In genomic region chr15:56245871-56246814, GRCh38 we compare ENCODE assay signal across 8 cellular contexts. TPM values are rescaled to one million over a fixed set of nuclear protein-coding genes. Genes with fewer than 3 reads are reported as not detected.
DNase-seq lines count a peak whose midpoint lies in the region; ATAC-seq and TF ChIP-seq lines count a peak whose summit lies in the region.

No MANE protein-coding gene starts in this region.

- POLR2A ChIA-PET in OCI-LY7 (lab: Charles Lee): interaction anchor here (0.7 to 1.3 kb wide), 6 partner anchors 39 to 1049 kb away, joined by 3 to 4 read pairs (median 3); no protein-coding TSS in a partner anchor

- no TSS peak for BruUV-seq in OCI-LY7 (replicated peaks; lab: Mats Ljungman, UMichigan)

- H3K4me1 Mint-ChIP-seq in IgD-negative memory B cell (peaks cover 18 to 29% (median 25%) of the 10 kb centered on the region in 3 donors), naive B cell (peaks cover 21 to 34% (median 23%) of the 10 kb centered on the region in 3 donors)

- TF ChIP-seq CTCF in OCI-LY7 (conservative IDR thresholded peaks at IDR 0.05; ENCODE audit: low read length): peak; percentile 100
- peak; percentile 98 to 99 (median 98) for TF ChIP-seq CTCF in esophagus muscularis mucosa (IDR thresholded peaks at IDR 0.05)

- 10% methylated on average over 12 of the region's 15 CpGs for WGBS in esophagus muscularis mucosa

- no peaks in the 10 kb centered on the region for H3K36me3 Mint-ChIP-seq in IgD-negative memory B cell
- H3K36me3 Mint-ChIP-seq in naive B cell: no peaks in the 10 kb centered on the region

- CTCF ChIA-PET in OCI-LY7 (lab: Charles Lee; ENCODE audit: unreplicated experiment): no interaction called here

- H3K79me2 ChIP-seq in OCI-LY7 (ENCODE audit: insufficient read depth, low read depth, low read length): peaks cover 22% of the 10 kb centered on the region

- peaks cover 26% of the 10 kb centered on the region for H3K4me1 ChIP-seq in OCI-LY7 (ENCODE audit: insufficient read depth, low read length, poor library complexity, severe bottlenecking)
- peaks cover 24 to 42% (median 36%) of the 10 kb centered on the region in 4 donors for H3K4me1 ChIP-seq in esophagus muscularis mucosa

- H4K20me1 ChIP-seq in OCI-LY7 (ENCODE audit: insufficient read depth, low read length): 0 out of 2 replicates have a peak, but pooled peaks cover 3% of the 10 kb centered on the region

- H3K9me3 Mint-ChIP-seq in IgD-negative memory B cell (no peaks in the 10 kb centered on the region), naive B cell (no peaks in the 10 kb centered on the region)

- no peaks in the 10 kb centered on the region for H3K27me3 ChIP-seq in esophagus muscularis mucosa

- H3K27me3 Mint-ChIP-seq in IgD-negative memory B cell (no peaks in the 10 kb centered on the region), naive B cell (no peaks in the 10 kb centered on the region)

- no peak for TF ChIP-seq EP300 in esophagus muscularis mucosa (IDR thresholded peaks at IDR 0.05)

- peak overlapping the region; percentile 76 for H3K27ac ChIP-seq in OCI-LY7 (ENCODE audit: low read depth, low read length, poor library complexity, severe bottlenecking)
- peak overlapping the region; percentile 47 to 87 (median 64) for H3K27ac ChIP-seq in esophagus muscularis mucosa (replicated peaks in 1 of 4)

- H3K4me3 ChIP-seq in OCI-LY7 (ENCODE audit: low read depth, low read length, poor library complexity, severe bottlenecking) (peak overlapping the region; percentile 88), esophagus muscularis mucosa (peak overlapping the region; percentile 32 to 51 (median 39))

- TF ChIP-seq POLR2A in esophagus muscularis mucosa (IDR thresholded peaks at IDR 0.05; ENCODE audit: low read depth): no peak

- peak; percentile 60 for ATAC-seq in GM21576 (IDR thresholded peaks at IDR 0.05; ENCODE audit: unreplicated experiment)
- peak; percentile 63 to 67 for ATAC-seq in naive B cell (ENCODE audit: low read depth in 2 of 2)

- H3K9me2 ChIP-seq in OCI-LY7 (ENCODE audit: insufficient read depth, low read length): no peaks in the 10 kb centered on the region

- peak overlapping the region; percentile 86 for H3K4me2 ChIP-seq in OCI-LY7 (ENCODE audit: low read length)

- H3K27ac Mint-ChIP-seq in IgD-negative memory B cell: peak overlapping the region; percentile 78 to 93 (median 85)
- peak overlapping the region; percentile 18 to 92 (median 90) for H3K27ac Mint-ChIP-seq in naive B cell

- H3K9me3 ChIP-seq in OCI-LY7 (ENCODE audit: low read length) (no peaks in the 10 kb centered on the region), esophagus muscularis mucosa (no peaks in the 10 kb centered on the region)

- DNase-seq in DMS79 (lab: John Stamatoyannopoulos, UW) (peak; percentile 13), OCI-LY7 (ENCODE audit: low spot score) (peak; percentile 96), activated T-cell treated with anti-CD3 and anti-CD28 coated beads for 24 hours (ENCODE audit: low read depth) (peak; percentile 86), esophagus muscularis mucosa (ENCODE audit: extremely low spot score) (peak; percentile 93), naive B cell (peak; percentile 85)
- DNase-seq in stimulated activated CD8-positive, alpha-beta memory T cell treated with anti-CD3 and anti-CD28 coated beads, Interleukin-7, amount 100 ng/mL, for 48 hours (ENCODE audit: extremely low read depth in 1 of 2, low read depth in 1 of 2): peak; percentile 73 to 79

- H2AFZ ChIP-seq in OCI-LY7 (ENCODE audit: low read length): peak overlapping the region; percentile 86

- H3K4me3 Mint-ChIP-seq in IgD-negative memory B cell (peak overlapping the region; percentile 81 to 95 (median 92)), naive B cell (peak overlapping the region; percentile 76 to 95 (median 86))

- intact Hi-C loops in OCI-LY7 (cut with micrococcal nuclease; ENCODE audit: unreplicated experiment) (loop anchor here (1.0 to 10.0 kb wide), 5 partner anchors 122 to 669 kb away; partner anchors contain the start of genes NEDD4 and TCF12), esophagus muscularis mucosa (cut with DNase I) (loop anchor here (10.0 kb wide), 2 partner anchors 151 to 179 kb away; no protein-coding TSS in a partner anchor)

- H3K36me3 ChIP-seq in OCI-LY7 (ENCODE audit: insufficient read depth, low read length) (no peaks in the 10 kb centered on the region), esophagus muscularis mucosa (no peaks in the 10 kb centered on the region)

RNA-seq across cellular contexts. Expression of gene RFX7, which starts 2.5 kb away (rescaled TPM):
- polyA plus RNA-seq in IgD-negative memory B cell (3.4 TPM), naive B cell (ENCODE audit: low read depth in 6 of 6) (1 to 10 TPM; 1.4 to 5.4 (median 3.8) TPM)
- 10.3 and 11.6 TPM in 2 replicates for total RNA-seq in OCI-LY7 (2014; rRNA removed; shearing (Covaris generic))
- total RNA-seq in OCI-LY7 (2022) (33.2 and 33.9 TPM in 2 replicates), esophagus muscularis mucosa (1 to 10 TPM; 5.4 to 8.3 (median 6.7) TPM)

Comparison
In these comparisons a context has a peak if more than half of its experiments do, and no peak if none do; other contexts are left out.
1. Peak in every context shown above with its lines: DNase-seq, ATAC-seq, H3K4me3 ChIP-seq and H3K27ac ChIP-seq.
2. DNase-seq: peak in every context shown above with its lines; median percentile 96 in OCI-LY7; 93 in esophagus muscularis mucosa; 86 in activated T-cell treated with anti-CD3 and anti-CD28 coated beads for 24 hours; 85 in naive B cell; 76 in stimulated activated CD8-positive, alpha-beta memory T cell treated with anti-CD3 and anti-CD28 coated beads, Interleukin-7, amount 100 ng/mL, for 48 hours; 13 in DMS79.